Comparison of ENCODE assay signal across 8 cellular contexts in the genomic region with DNA sequence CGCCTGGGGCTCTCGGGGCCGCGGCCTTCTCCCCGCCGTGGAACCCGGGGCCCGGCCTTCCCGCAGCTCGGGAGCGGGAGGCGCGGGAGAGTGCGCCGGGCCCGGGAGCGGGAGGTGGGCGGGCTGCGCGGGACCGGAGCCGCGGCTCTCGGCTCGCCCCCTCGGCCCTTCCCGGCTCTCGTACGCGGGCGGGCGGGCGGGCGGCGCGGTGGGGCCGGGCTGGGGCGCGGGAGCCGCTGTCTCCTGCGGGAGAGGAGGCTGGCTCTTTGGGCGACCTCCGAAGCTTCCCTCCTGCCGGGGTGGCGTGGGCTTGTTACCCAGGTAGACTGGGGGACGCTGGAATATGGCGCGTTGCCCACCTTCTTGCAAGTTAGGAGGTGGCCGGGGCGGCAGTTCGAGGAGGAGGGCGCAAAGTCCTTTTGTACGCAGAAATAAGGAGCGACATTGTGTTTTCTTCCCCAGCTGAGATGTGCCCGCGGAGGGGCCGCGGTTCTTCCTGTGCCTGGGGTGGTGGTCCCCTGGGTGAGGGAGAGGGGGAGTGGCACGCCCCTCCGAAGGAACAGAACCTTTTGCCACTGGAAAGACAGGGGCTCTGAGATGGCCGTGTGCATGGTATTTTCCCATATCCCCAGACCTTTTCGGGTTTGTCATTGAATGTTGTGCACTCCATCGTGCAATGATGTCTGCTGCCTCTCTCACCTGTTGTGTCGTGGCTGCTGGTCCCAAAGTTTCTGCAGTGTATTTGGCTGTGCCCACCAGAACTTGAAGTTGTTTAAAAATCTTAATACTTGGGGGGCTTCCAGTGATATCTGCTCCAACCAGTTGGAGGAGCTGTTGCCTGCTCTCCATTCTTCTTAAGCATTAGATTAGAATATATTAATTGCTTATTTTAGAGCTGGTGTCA. TPM values are rescaled to one million over a fixed set of nuclear protein-coding genes. Genes with fewer than 3 reads are reported as not detected.
DNase-seq lines count a peak whose midpoint lies in the region; ATAC-seq and TF ChIP-seq lines count a peak whose summit lies in the region.

No MANE protein-coding gene starts in this region.

- H3K27me3 ChIP-seq in neuronal stem cell (ENCODE audit: control insufficient read depth in 3 of 3, insufficient read depth in 3 of 3, low read depth in 1 of 3, low read length in 3 of 3), result no peaks in the 10 kb centered on the region
- H3K27me3 ChIP-seq in vagina, result no peaks in the 10 kb centered on the region

- no peak for TF ChIP-seq POLR2A in vagina (IDR thresholded peaks at IDR 0.05)

- H3K4me1 ChIP-seq in neuronal stem cell (ENCODE audit: control insufficient read depth in 2 of 2, insufficient read depth in 1 of 2, low read depth in 1 of 2, low read length in 2 of 2) (peaks cover 2 to 15% of the 10 kb centered on the region in 2 donors), vagina (peaks cover 60% of the 10 kb centered on the region)

- peak in 2 of 3 experiments; percentile 28 to 39 for TF ChIP-seq CTCF in vagina (IDR thresholded peaks at IDR 0.05)

- H3K14ac ChIP-seq in neuronal stem cell (ENCODE audit: low read length), result no peak overlapping the region

- H3K4me3 ChIP-seq in neuronal stem cell (ENCODE audit: low read length in 2 of 2), result peak overlapping the region; percentile 82 to 95
- H3K4me3 ChIP-seq in vagina, result peak overlapping the region; percentile 92 to 94

- peak overlapping the region; percentile 99 for H3K23ac ChIP-seq in neuronal stem cell (ENCODE audit: low read depth, low read length, poor library complexity)

- peak overlapping the region; percentile 98 for H2AFZ ChIP-seq in neuronal stem cell (ENCODE audit: low read length)

- H3K27ac ChIP-seq in neuronal stem cell (replicated peaks; ENCODE audit: low read length) (peak overlapping the region; percentile 90), vagina (peak overlapping the region; percentile 96)

- H3K9ac ChIP-seq in neuronal stem cell (ENCODE audit: low read depth, low read length, poor library complexity), result peak overlapping the region; percentile 89

- H4K91ac ChIP-seq in neuronal stem cell (ENCODE audit: low read depth, low read length, poor library complexity), result no peak overlapping the region

- WGBS in neuronal stem cell (ENCODE audit: extremely low coverage in 2 of 2, insufficient read length in 2 of 2, insufficient replicate concordance in 1 of 2), 2 donors, result no CpG with 5 or more reads among the region's 64 CpGs

- H3K9me3 ChIP-seq in neuronal stem cell (replicated peaks in 1 of 2; ENCODE audit: control insufficient read depth in 2 of 2, insufficient read depth in 1 of 2, low read depth in 1 of 2, low read length in 2 of 2) (peaks cover 0 to 4% of the 10 kb centered on the region in 2 donors), vagina (no peaks in the 10 kb centered on the region)

- H3K4ac ChIP-seq in neuronal stem cell (ENCODE audit: low read length), result no peak overlapping the region

- H3K36me3 ChIP-seq in neuronal stem cell (replicated peaks in 1 of 2; ENCODE audit: control insufficient read depth in 2 of 2, insufficient read depth in 2 of 2, low read length in 2 of 2) (peaks cover 8 to 32% of the 10 kb centered on the region in 2 donors), vagina (no peaks in the 10 kb centered on the region)

- H3K79me1 ChIP-seq in neuronal stem cell (ENCODE audit: low read depth, low read length), result peaks cover 8% of the 10 kb centered on the region

- H2AK5ac ChIP-seq in neuronal stem cell (ENCODE audit: low read depth, low read length), result no peak overlapping the region

- peak overlapping the region; percentile 76 for H3K18ac ChIP-seq in neuronal stem cell (ENCODE audit: low read length)

- intact Hi-C loops in vagina (cut with DNase I), result no loop called here

- H4K8ac ChIP-seq in neuronal stem cell (ENCODE audit: low read depth, low read length), result no peak overlapping the region

- peak; percentile 10 for ATAC-seq in HG03139 (IDR thresholded peaks at IDR 0.05; ENCODE audit: unreplicated experiment)

- peak overlapping the region; percentile 79 for H3K4me2 ChIP-seq in neuronal stem cell (ENCODE audit: insufficient read depth, low read length, poor library complexity, severe bottlenecking)

- no peak overlapping the region for H2BK12ac ChIP-seq in neuronal stem cell (ENCODE audit: low read length)

- peak overlapping the region; percentile 98 for H2BK5ac ChIP-seq in neuronal stem cell (ENCODE audit: low read length)

- no peak overlapping the region for H2BK120ac ChIP-seq in neuronal stem cell (ENCODE audit: low read depth, low read length)

- H2BK15ac ChIP-seq in neuronal stem cell (ENCODE audit: low read length), result no peak overlapping the region

- DNase-seq in SIG-M5 treated with dmso at 0.1 percent for 504 hours (lab: John Stamatoyannopoulos, UW; ENCODE audit: unreplicated experiment), result peak; percentile 31
- DNase-seq in SIG-M5 (lab: John Stamatoyannopoulos, UW), result no peak
- peak; percentile 47 for DNase-seq in OCI-M1 (lab: John Stamatoyannopoulos, UW)
- DNase-seq in activated naive CD4-positive, alpha-beta T cell treated with Interleukin-2 at 50 U/mL for 16 hours, result peak; percentile 46
- DNase-seq in foreskin melanocyte, result peak; percentile 42
- DNase-seq in neuronal stem cell (ENCODE audit: low spot score), result peak; percentile 30
- DNase-seq in vagina (ENCODE audit: extremely low spot score in 2 of 2), result no peak

RNA-seq across cellular contexts. Expression of gene NRF1, which starts 0.8 kb away (rescaled TPM):
- polyA plus RNA-seq in neuronal stem cell (2013, experiment 1 of 2), result 14.3 TPM
- 14.5 TPM for polyA plus RNA-seq in neuronal stem cell (2013, experiment 2 of 2)
- total RNA-seq in vagina, result 22.6 TPM

Comparison
In these comparisons a context has a peak if more than half of its experiments do, and no peak if none do; other contexts are left out.
1. DNase-seq: peak in SIG-M5 treated with dmso at 0.1 percent for 504 hours (single experiment), OCI-M1 (single experiment), activated naive CD4-positive, alpha-beta T cell treated with Interleukin-2 at 50 U/mL for 16 hours (single experiment), foreskin melanocyte (single experiment) and neuronal stem cell (single experiment); none in SIG-M5 (single experiment) and vagina (0 of 2).